Comparison of ENCODE assay signal across 2 cellular contexts in genomic region chr1:222618001-222618879, GRCh38.
TF ChIP-seq lines count a peak whose summit lies in the region.

A gene with protein sequence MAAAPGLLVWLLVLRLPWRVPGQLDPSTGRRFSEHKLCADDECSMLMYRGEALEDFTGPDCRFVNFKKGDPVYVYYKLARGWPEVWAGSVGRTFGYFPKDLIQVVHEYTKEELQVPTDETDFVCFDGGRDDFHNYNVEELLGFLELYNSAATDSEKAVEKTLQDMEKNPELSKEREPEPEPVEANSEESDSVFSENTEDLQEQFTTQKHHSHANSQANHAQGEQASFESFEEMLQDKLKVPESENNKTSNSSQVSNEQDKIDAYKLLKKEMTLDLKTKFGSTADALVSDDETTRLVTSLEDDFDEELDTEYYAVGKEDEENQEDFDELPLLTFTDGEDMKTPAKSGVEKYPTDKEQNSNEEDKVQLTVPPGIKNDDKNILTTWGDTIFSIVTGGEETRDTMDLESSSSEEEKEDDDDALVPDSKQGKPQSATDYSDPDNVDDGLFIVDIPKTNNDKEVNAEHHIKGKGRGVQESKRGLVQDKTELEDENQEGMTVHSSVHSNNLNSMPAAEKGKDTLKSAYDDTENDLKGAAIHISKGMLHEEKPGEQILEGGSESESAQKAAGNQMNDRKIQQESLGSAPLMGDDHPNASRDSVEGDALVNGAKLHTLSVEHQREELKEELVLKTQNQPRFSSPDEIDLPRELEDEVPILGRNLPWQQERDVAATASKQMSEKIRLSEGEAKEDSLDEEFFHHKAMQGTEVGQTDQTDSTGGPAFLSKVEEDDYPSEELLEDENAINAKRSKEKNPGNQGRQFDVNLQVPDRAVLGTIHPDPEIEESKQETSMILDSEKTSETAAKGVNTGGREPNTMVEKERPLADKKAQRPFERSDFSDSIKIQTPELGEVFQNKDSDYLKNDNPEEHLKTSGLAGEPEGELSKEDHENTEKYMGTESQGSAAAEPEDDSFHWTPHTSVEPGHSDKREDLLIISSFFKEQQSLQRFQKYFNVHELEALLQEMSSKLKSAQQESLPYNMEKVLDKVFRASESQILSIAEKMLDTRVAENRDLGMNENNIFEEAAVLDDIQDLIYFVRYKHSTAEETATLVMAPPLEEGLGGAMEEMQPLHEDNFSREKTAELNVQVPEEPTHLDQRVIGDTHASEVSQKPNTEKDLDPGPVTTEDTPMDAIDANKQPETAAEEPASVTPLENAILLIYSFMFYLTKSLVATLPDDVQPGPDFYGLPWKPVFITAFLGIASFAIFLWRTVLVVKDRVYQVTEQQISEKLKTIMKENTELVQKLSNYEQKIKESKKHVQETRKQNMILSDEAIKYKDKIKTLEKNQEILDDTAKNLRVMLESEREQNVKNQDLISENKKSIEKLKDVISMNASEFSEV (N-terminal part only) (plus strand): TSS chr1:222618097. CDS start chr1:222618111, 14 bp downstream.

TF ChIP-seq in IMR-90, 13 proteins besides CTCF, POLR2A, EP300 and RAD21:
- TF ChIP-seq BHLHE40 (IDR thresholded peaks at IDR 0.05; ENCODE audit: low read depth, low read length) (peak; percentile 51; the same call in 1 of the 2 replicates), MXI1 (IDR thresholded peaks at IDR 0.05; ENCODE audit: borderline replicate concordance, low read depth, low read length) (peak; percentile 64; the same call in 1 of the 2 replicates), SMC3 (IDR thresholded peaks at IDR 0.05; ENCODE audit: low read depth, low read length) (no peak)
TF ChIP-seq in IMR-90: peak in this region for 2.

TF ChIP-seq in SK-N-SH, 30 proteins besides CTCF, POLR2A, EP300 and RAD21:
- TF ChIP-seq PBX3 (IDR thresholded peaks at IDR 0.05) (no peak), GABPA (IDR thresholded peaks at IDR 0.05; ENCODE audit: low read depth) (no peak), MEF2A (IDR thresholded peaks at IDR 0.05; ENCODE audit: borderline replicate concordance, low read depth) (no peak), SMC3 (IDR thresholded peaks at IDR 0.05; ENCODE audit: low read depth, low read length) (no peak), FOSL2 (IDR thresholded peaks at IDR 0.05; ENCODE audit: borderline replicate concordance, low read depth) (no peak), RCOR1 (IDR thresholded peaks at IDR 0.05; ENCODE audit: low read length) (no peak), FOXM1 (IDR thresholded peaks at IDR 0.05; ENCODE audit: low read depth) (no peak), POLR2AphosphoS5 (IDR thresholded peaks at IDR 0.05; ENCODE audit: low read depth, low read length) (peak; percentile 69; the same call in 1 of the 2 replicates), TEAD4 (IDR thresholded peaks at IDR 0.05; ENCODE audit: borderline replicate concordance, insufficient read depth) (no peak), MXI1 (IDR thresholded peaks at IDR 0.05; ENCODE audit: low read depth, low read length) (0 out of 2 replicates have a peak, but pooled peaks have one; percentile 18), TCF12 (IDR thresholded peaks at IDR 0.05) (no peak), USF1 (IDR thresholded peaks at IDR 0.05; ENCODE audit: borderline replicate concordance, low read depth) (no peak), EZH2phosphoT487 (IDR thresholded peaks at IDR 0.05; ENCODE audit: borderline replicate concordance, low read depth) (no peak), NRF1 (IDR thresholded peaks at IDR 0.05; ENCODE audit: low read depth, low read length) (no peak), GATA2 (CRISPR knock-in tag; IDR thresholded peaks at IDR 0.05) (no peak), TAF1 (IDR thresholded peaks at IDR 0.05; ENCODE audit: borderline replicate concordance, low read depth, low read length) (peak; percentile 96), ELF1 (IDR thresholded peaks at IDR 0.05) (no peak), ZBTB33 (IDR thresholded peaks at IDR 0.05; ENCODE audit: borderline replicate concordance, low read depth) (no peak), YY1 (IDR thresholded peaks at IDR 0.05; ENCODE audit: low read depth) (peak; percentile 90), MAX (IDR thresholded peaks at IDR 0.05; ENCODE audit: low read depth) (no peak; the same call in 1 of the 2 replicates), FOXJ3 (CRISPR knock-in tag; IDR thresholded peaks at IDR 0.05) (no peak), NFIC (IDR thresholded peaks at IDR 0.05; ENCODE audit: borderline replicate concordance) (no peak), USF2 (IDR thresholded peaks at IDR 0.05; ENCODE audit: borderline replicate concordance, low read depth, low read length) (no peak), SIN3A (IDR thresholded peaks at IDR 0.05; ENCODE audit: borderline replicate concordance, low read depth, low read length) (0 out of 2 replicates have a peak, but pooled peaks have one; percentile 17), JUND (IDR thresholded peaks at IDR 0.05) (no peak), RXRA (IDR thresholded peaks at IDR 0.05; ENCODE audit: borderline replicate concordance, low read depth) (no peak), CHD2 (IDR thresholded peaks at IDR 0.05; ENCODE audit: low read length, partially characterized antibody) (no peak), RFX5 (IDR thresholded peaks at IDR 0.05; ENCODE audit: low read length) (no peak)
- TF ChIP-seq, protein P1, sequence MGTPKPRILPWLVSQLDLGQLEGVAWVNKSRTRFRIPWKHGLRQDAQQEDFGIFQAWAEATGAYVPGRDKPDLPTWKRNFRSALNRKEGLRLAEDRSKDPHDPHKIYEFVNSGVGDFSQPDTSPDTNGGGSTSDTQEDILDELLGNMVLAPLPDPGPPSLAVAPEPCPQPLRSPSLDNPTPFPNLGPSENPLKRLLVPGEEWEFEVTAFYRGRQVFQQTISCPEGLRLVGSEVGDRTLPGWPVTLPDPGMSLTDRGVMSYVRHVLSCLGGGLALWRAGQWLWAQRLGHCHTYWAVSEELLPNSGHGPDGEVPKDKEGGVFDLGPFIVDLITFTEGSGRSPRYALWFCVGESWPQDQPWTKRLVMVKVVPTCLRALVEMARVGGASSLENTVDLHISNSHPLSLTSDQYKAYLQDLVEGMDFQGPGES (IDR thresholded peaks at IDR 0.05; ENCODE audit: low read depth, low read length), result no peak
- TF ChIP-seq, protein P2, sequence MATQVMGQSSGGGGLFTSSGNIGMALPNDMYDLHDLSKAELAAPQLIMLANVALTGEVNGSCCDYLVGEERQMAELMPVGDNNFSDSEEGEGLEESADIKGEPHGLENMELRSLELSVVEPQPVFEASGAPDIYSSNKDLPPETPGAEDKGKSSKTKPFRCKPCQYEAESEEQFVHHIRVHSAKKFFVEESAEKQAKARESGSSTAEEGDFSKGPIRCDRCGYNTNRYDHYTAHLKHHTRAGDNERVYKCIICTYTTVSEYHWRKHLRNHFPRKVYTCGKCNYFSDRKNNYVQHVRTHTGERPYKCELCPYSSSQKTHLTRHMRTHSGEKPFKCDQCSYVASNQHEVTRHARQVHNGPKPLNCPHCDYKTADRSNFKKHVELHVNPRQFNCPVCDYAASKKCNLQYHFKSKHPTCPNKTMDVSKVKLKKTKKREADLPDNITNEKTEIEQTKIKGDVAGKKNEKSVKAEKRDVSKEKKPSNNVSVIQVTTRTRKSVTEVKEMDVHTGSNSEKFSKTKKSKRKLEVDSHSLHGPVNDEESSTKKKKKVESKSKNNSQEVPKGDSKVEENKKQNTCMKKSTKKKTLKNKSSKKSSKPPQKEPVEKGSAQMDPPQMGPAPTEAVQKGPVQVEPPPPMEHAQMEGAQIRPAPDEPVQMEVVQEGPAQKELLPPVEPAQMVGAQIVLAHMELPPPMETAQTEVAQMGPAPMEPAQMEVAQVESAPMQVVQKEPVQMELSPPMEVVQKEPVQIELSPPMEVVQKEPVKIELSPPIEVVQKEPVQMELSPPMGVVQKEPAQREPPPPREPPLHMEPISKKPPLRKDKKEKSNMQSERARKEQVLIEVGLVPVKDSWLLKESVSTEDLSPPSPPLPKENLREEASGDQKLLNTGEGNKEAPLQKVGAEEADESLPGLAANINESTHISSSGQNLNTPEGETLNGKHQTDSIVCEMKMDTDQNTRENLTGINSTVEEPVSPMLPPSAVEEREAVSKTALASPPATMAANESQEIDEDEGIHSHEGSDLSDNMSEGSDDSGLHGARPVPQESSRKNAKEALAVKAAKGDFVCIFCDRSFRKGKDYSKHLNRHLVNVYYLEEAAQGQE (IDR thresholded peaks at IDR 0.05; ENCODE audit: low read depth, low read length), result peak; percentile 32; the same call in 1 of the 2 replicates
